In the genomic region with DNA sequence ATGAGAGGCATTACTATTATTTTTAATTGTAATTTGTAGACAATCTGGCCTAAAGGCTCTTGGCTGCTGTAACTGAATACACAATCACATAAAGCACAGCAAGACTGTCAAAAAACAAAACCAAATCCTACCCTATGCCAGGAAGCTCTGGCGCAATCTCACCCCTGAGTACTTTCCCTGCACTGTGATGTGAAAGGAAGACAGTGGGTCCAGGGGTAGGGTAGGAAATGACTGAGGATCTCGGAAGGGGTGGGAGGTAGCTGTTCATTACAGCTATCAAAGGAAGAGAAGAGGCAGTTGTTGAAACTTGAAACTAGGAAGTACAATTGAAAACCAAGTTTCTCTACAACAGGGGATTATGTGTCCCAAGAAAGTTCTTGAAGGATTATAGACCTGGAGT, we compare ENCODE assay signal across 23 cellular contexts.
DNase-seq lines count a peak whose midpoint lies in the region; ATAC-seq, FAIRE-seq and TF ChIP-seq lines count a peak whose summit lies in the region.
"Had no signal": no experiment of that assay in that cellular context is flagged by ENCODE, and none has a peak within 500 bp of the region (broad histone marks: within the 10 kb centered on the region; RNA-seq: fewer than 3 reads in every experiment).

No MANE protein-coding gene starts in this region.

- ATAC-seq in left ventricle myocardium superior (no peak), lung (ENCODE audit: insufficient read depth, low FRiP score) (no peak), HG03159 (IDR thresholded peaks at IDR 0.05; ENCODE audit: unreplicated experiment) (no peak), GM18858 (IDR thresholded peaks at IDR 0.05; ENCODE audit: unreplicated experiment) (no peak)
- ATAC-seq: A549; CD8-positive, alpha-beta T cell; GM12878; GM23338; HCT116 had no signal

- H3K9me3 ChIP-seq in left ventricle myocardium inferior (replicated peaks) (no peaks in the 10 kb centered on the region), endothelial cell of umbilical vein (replicated peaks; ENCODE audit: control insufficient read depth, insufficient read depth, low read length) (no peaks in the 10 kb centered on the region), lung (ENCODE audit: control insufficient read depth in 2 of 2, insufficient read depth in 1 of 2, low read length in 1 of 2) (no peaks in the 10 kb centered on the region), tibial artery (no peaks in the 10 kb centered on the region)
- H3K9me3 ChIP-seq: A549, Caco-2 had no signal

- POLR2A ChIA-PET in endothelial cell of umbilical vein (lab: Charles Lee) = no interaction called here

- TF ChIP-seq POLR2A in endothelial cell of umbilical vein (IDR thresholded peaks at IDR 0.05; ENCODE audit: low read depth, low read length) = no peak

- H3K27ac ChIP-seq in left ventricle myocardium inferior (replicated peaks) (peak overlapping the region; percentile 17), endothelial cell of umbilical vein (ENCODE audit: insufficient read depth, low read depth, low read length) (no peak overlapping the region), lung (ENCODE audit: low read depth in 1 of 2, low read length in 1 of 2) (no peak overlapping the region), tibial artery (no peak overlapping the region)
- H3K27ac ChIP-seq: A549, C4-2B had no signal

- no TSS peak for BruUV-seq in endothelial cell of umbilical vein (replicated peaks; lab: Mats Ljungman, UMichigan)

- 24 to 52% methylated on average over 2 of the region's 2 CpGs for WGBS in lung, 2 donors

- H3K79me2 ChIP-seq in endothelial cell of umbilical vein (ENCODE audit: control insufficient read depth, insufficient read depth, low read length) = no peaks in the 10 kb centered on the region

- DNase-seq in left ventricle myocardium inferior = no peak
- no peak for DNase-seq in left ventricle myocardium superior
- DNase-seq in endothelial cell of umbilical vein (ENCODE audit: low read depth, low spot score) = no peak
- DNase-seq in lung (ENCODE audit: low spot score) = peak; percentile 5
- no peak for DNase-seq in tibial artery
- DNase-seq: 8988T; ACHN; Caco-2; CD4-positive, CD25-positive, alpha-beta regulatory T cell; CD8-positive, alpha-beta T cell; DMS 273 treated with DMSO at 0.1 percent for 48 hours; DMS79; EL; GDM1; H9 had no signal

- no peaks in the 10 kb centered on the region for H4K20me1 ChIP-seq in endothelial cell of umbilical vein (replicated peaks; ENCODE audit: control insufficient read depth, extremely low read depth, insufficient read depth, low read length)

- H3K4me3 ChIP-seq in left ventricle myocardium inferior (no peak overlapping the region), endothelial cell of umbilical vein (replicated peaks in 1 of 3; ENCODE audit: insufficient read depth in 1 of 3, low read depth in 1 of 3, low read length in 3 of 3) (no peak overlapping the region), lung (no peak overlapping the region), tibial artery (no peak overlapping the region)
- H3K4me3 ChIP-seq: A549, GM12878, GM23338 had no signal

- H3K4me2 ChIP-seq in endothelial cell of umbilical vein (ENCODE audit: insufficient read depth, low read length) = no peak overlapping the region
- H3K4me2 ChIP-seq: A549, GM23338 had no signal

- dilution Hi-C loops in endothelial cell of umbilical vein (cut with MboI; ENCODE audit: extremely low pct_ligation_motif_present, low sequenced_read_pairs) = no loop called here

- CTCF ChIA-PET in endothelial cell of umbilical vein (lab: Charles Lee) = no interaction called here

- H3K9me1 ChIP-seq in endothelial cell of umbilical vein (replicated peaks; ENCODE audit: control insufficient read depth, extremely low read depth, insufficient read depth, low read length) = no peaks in the 10 kb centered on the region

- no peak overlapping the region for H2AFZ ChIP-seq in endothelial cell of umbilical vein (ENCODE audit: low read depth, low read length)
- H2AFZ ChIP-seq: GM23338 had no signal

- H3K27me3 ChIP-seq in left ventricle myocardium inferior (ENCODE audit: low read depth) (no peaks in the 10 kb centered on the region), endothelial cell of umbilical vein (ENCODE audit: control insufficient read depth in 2 of 2, insufficient read depth in 2 of 2, low read length in 2 of 2) (no peaks in the 10 kb centered on the region), lung (ENCODE audit: control insufficient read depth, insufficient read depth) (no peaks in the 10 kb centered on the region), tibial artery (no peaks in the 10 kb centered on the region)

- FAIRE-seq in endothelial cell of umbilical vein (lab: Jason Lieb, UNC) = peak; percentile 4
- FAIRE-seq: A549, D721Med, GM12878 had no signal

- no peaks in the 10 kb centered on the region for H3K36me3 ChIP-seq in left ventricle myocardium inferior
- peaks cover 21 to 42% of the 10 kb centered on the region in 2 experiments for H3K36me3 ChIP-seq in endothelial cell of umbilical vein (ENCODE audit: control insufficient read depth in 2 of 2, extremely low read depth in 1 of 2, insufficient read depth in 2 of 2, low read length in 2 of 2)
- H3K36me3 ChIP-seq in lung (ENCODE audit: control insufficient read depth in 2 of 2, insufficient read depth in 2 of 2, low read length in 2 of 2) = peaks cover 0 to 2% of the 10 kb centered on the region in 2 donors
- no peaks in the 10 kb centered on the region for H3K36me3 ChIP-seq in tibial artery

- intact Hi-C loops in left ventricle myocardium inferior (cut with micrococcal nuclease) (no loop called here), left ventricle myocardium superior (cut with micrococcal nuclease) (no loop called here), endothelial cell of umbilical vein (cut with micrococcal nuclease) (no loop called here), tibial artery (cut with DNase I; ENCODE audit: low total_unique reads) (no loop called here)

- TF ChIP-seq CTCF in left ventricle myocardium inferior (IDR thresholded peaks at IDR 0.05; ENCODE audit: borderline replicate concordance) = no peak
- TF ChIP-seq CTCF in endothelial cell of umbilical vein (IDR thresholded peaks at IDR 0.05; ENCODE audit: extremely low read depth in 1 of 2, insufficient read depth in 1 of 2, low read depth in 1 of 2, low read length in 2 of 2) = no peak
- no peak for TF ChIP-seq CTCF in lung (IDR thresholded peaks at IDR 0.05; ENCODE audit: control extremely low read depth, extremely low read depth)
- no peak for TF ChIP-seq CTCF in tibial artery (IDR thresholded peaks at IDR 0.05)

- H3K9ac ChIP-seq in endothelial cell of umbilical vein (replicated peaks; ENCODE audit: extremely low read depth, insufficient read depth, low read length) = no peak overlapping the region

- peaks cover 41% of the 10 kb centered on the region for H3K4me1 ChIP-seq in left ventricle myocardium inferior
- H3K4me1 ChIP-seq in endothelial cell of umbilical vein (ENCODE audit: control insufficient read depth, extremely low read depth, insufficient read depth, low read length) = peaks cover 16% of the 10 kb centered on the region
- peaks cover 3 to 8% of the 10 kb centered on the region in 2 donors for H3K4me1 ChIP-seq in lung (ENCODE audit: control insufficient read depth in 2 of 2, insufficient read depth in 2 of 2, low read length in 2 of 2)
- no peaks in the 10 kb centered on the region for H3K4me1 ChIP-seq in tibial artery
- H3K4me1 ChIP-seq: A549 had no signal

TF ChIP-seq in endothelial cell of umbilical vein, 7 proteins besides CTCF, POLR2A, EP300 and RAD21:
- no peak for TF ChIP-seq JUN (IDR thresholded peaks at IDR 0.05; ENCODE audit: borderline replicate concordance, insufficient read depth, insufficient read length, low read depth)
- TF ChIP-seq, protein P1, sequence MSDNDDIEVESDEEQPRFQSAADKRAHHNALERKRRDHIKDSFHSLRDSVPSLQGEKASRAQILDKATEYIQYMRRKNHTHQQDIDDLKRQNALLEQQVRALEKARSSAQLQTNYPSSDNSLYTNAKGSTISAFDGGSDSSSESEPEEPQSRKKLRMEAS (IDR thresholded peaks at IDR 0.05; ENCODE audit: insufficient read depth, insufficient read length) = no peak
- TF ChIP-seq GATA2 (IDR thresholded peaks at IDR 0.05; ENCODE audit: insufficient read depth, insufficient read length, low read depth, low read length) = no peak
- no peak for TF ChIP-seq MYC (IDR thresholded peaks at IDR 0.05; ENCODE audit: low read depth, low read length)
- TF ChIP-seq FOS (IDR thresholded peaks at IDR 0.05; ENCODE audit: borderline replicate concordance, insufficient read depth, low read length) = no peak
- TF ChIP-seq EZH2 (IDR thresholded peaks at IDR 0.05; ENCODE audit: borderline replicate concordance, low read depth, low read length, severe bottlenecking) = no peak
- TF ChIP-seq POLR2AphosphoS5 (IDR thresholded peaks at IDR 0.05; ENCODE audit: insufficient read depth, low read depth, low read length) = no peak
